26 cellular contexts compared by ENCODE assay signal in genomic region chr18:24754572-24754971, GRCh38.
"Had no signal": no experiment of that assay in that cellular context is flagged by ENCODE, and none has a peak within 500 bp of the region (broad histone marks: within the 10 kb centered on the region; RNA-seq: fewer than 3 reads in every experiment).

No MANE protein-coding gene starts in this region.

- H3K9ac ChIP-seq: neural progenitor cell, parathyroid adenoma had no signal

- ATAC-seq: natural killer cell; psoas muscle; right cardiac atrium; right lobe of liver; stimulated activated effector memory CD8-positive, alpha-beta T cell treated with anti-CD3 and anti-CD28 coated beads, Interleukin-12 subunit alpha, Interleukin-12 subunit beta, amount 100 ng/mL, for 72 hours; stimulated activated naive B cell treated with anti-CD40 and anti-IgM and Interleukin-4, amounts not matched to agents 10 μg/mL and 1 μg/mL and 100 μg/mL, for 72 hours had no signal

- H3K79me2 ChIP-seq: parathyroid adenoma had no signal

- DNase-seq: natural killer cell; nephron progenitor cell; occipital lobe; ovary; posterior cingulate gyrus; psoas muscle; right cardiac atrium; right lobe of liver; sigmoid colon; small intestine; stimulated activated CD4-positive, alpha-beta T cell treated with anti-CD3 and anti-CD28 coated beads, Interleukin-15, amount 100 ng/mL, for 24 hours; stimulated activated CD4-positive, alpha-beta T cell treated with anti-CD3 and anti-CD28 coated beads, Interleukin-2, amount 100 ng/mL, for 24 hours; stimulated activated CD4-positive, alpha-beta T cell treated with anti-CD3 and anti-CD28 coated beads, Interleukin-2, amount 100 ng/mL, for 48 hours; stimulated activated CD4-positive, alpha-beta T cell treated with anti-CD3 and anti-CD28 coated beads, Interleukin-4, amount 100 ng/mL, for 24 hours; stimulated activated naive B cell treated with anti-CD40 and anti-IgM and Interleukin-4, amounts not matched to agents 10 μg/mL and 1 μg/mL and 100 μg/mL, for 72 hours; stimulated activated naive CD4-positive, alpha-beta T cell treated with Interleukin-2 at 50 U/mL for 16 hours; stomach; thyroid gland; trophoblast cell; upper lobe of left lung had no signal

- H3K9me3 ChIP-seq: ovary, psoas muscle, right lobe of liver, sigmoid colon, stomach, thoracic aorta, thyroid gland, tibial nerve, upper lobe of left lung, vagina had no signal

- H3K27me3 ChIP-seq: neural progenitor cell, ovary, right lobe of liver, sigmoid colon, stomach, thyroid gland, tibial nerve, upper lobe of left lung, vagina had no signal

- H3K27ac ChIP-seq: neural progenitor cell, ovary, parathyroid adenoma, psoas muscle, right lobe of liver, sigmoid colon, stomach, thoracic aorta, thyroid gland, tibial nerve, upper lobe of left lung, vagina had no signal

- H3K4me2 ChIP-seq: neural progenitor cell had no signal

- H3K36me3 ChIP-seq: neural progenitor cell, ovary, right lobe of liver, sigmoid colon, stomach, thoracic aorta, thyroid gland, tibial nerve, upper lobe of left lung, vagina had no signal

- H2AFZ ChIP-seq: neural progenitor cell, parathyroid adenoma had no signal

- H3K4me3 ChIP-seq: neural progenitor cell, ovary, psoas muscle, right lobe of liver, sigmoid colon, stomach, thoracic aorta, thyroid gland, tibial nerve, upper lobe of left lung, vagina had no signal

- H3K4me1 ChIP-seq: neural progenitor cell, parathyroid adenoma, psoas muscle, right lobe of liver, sigmoid colon, stomach, thyroid gland, tibial nerve, upper lobe of left lung, vagina had no signal
